In genomic region chr1:218367118-218367517, GRCh38 we compare ENCODE assay signal across 29 cellular contexts. TPM values are rescaled to one million over a fixed set of nuclear protein-coding genes. Genes with fewer than 3 reads are reported as not detected.
DNase-seq lines count a peak whose midpoint lies in the region; ATAC-seq, FAIRE-seq and TF ChIP-seq lines count a peak whose summit lies in the region.
"Had no signal": no experiment of that assay in that cellular context is flagged by ENCODE, and none has a peak within 500 bp of the region (broad histone marks: within the 10 kb centered on the region; RNA-seq: fewer than 3 reads in every experiment).

No MANE protein-coding gene starts in this region.

- H3K4me3 ChIP-seq in BLaER1: no peak overlapping the region
- H3K4me3 ChIP-seq in kidney (ENCODE audit: low read length in 2 of 2): no peak overlapping the region
- H3K4me3 ChIP-seq in colonic mucosa: no peak overlapping the region
- H3K4me3 ChIP-seq: psoas muscle, transverse colon had no signal

- H3K4me1 ChIP-seq in BLaER1 (peaks cover 13% of the 10 kb centered on the region), kidney (ENCODE audit: control insufficient read depth in 1 of 2, insufficient read depth in 1 of 2, low read depth in 1 of 2, low read length in 2 of 2) (peaks cover 8 to 13% of the 10 kb centered on the region in 2 donors), colonic mucosa (no peaks in the 10 kb centered on the region)
- H3K4me1 ChIP-seq: BE2C had no signal

- H3K27me3 ChIP-seq in BLaER1 (no peaks in the 10 kb centered on the region), colonic mucosa (no peaks in the 10 kb centered on the region)
- H3K27me3 ChIP-seq: BE2C, transverse colon had no signal

- intact Hi-C loops in kidney (cut with DNase I) (no loop called here), colonic mucosa (cut with DNase I) (no loop called here)

- H3K36me3 Mint-ChIP-seq in nephron (ENCODE audit: low read depth): peaks cover 42% of the 10 kb centered on the region
- H3K36me3 Mint-ChIP-seq: activated CD8-positive, alpha-beta memory T cell treated with anti-CD3 and anti-CD28 coated beads, Interleukin-2, amount 10 ng/mL, durations not matched to agents 7 days and 5 days; naive thymus-derived CD4-positive, alpha-beta T cell; stimulated activated effector memory CD8-positive, alpha-beta T cell treated with anti-CD3 and anti-CD28 coated beads, Interleukin-12 subunit alpha, Interleukin-12 subunit beta, amount 100 ng/mL, for 72 hours had no signal

- H3K9me3 Mint-ChIP-seq in nephron: no peaks in the 10 kb centered on the region
- H3K9me3 Mint-ChIP-seq: activated T-cell treated with anti-CD3 and anti-CD28 coated beads, Interleukin-2, amount 50 U/mL, for 72 hours; HFFc6; naive thymus-derived CD4-positive, alpha-beta T cell; stimulated activated effector memory CD8-positive, alpha-beta T cell treated with anti-CD3 and anti-CD28 coated beads, Interleukin-12 subunit alpha, Interleukin-12 subunit beta, amount 100 ng/mL, for 72 hours; T-helper 1 cell treated with Interleukin-12 subunit alpha and Interleukin-12 subunit beta and Interleukin-4 antibody, amounts not matched to agents 30 μg/mL and 1 μg/mL, for 36 hours had no signal

- no peak overlapping the region for H3K4me3 Mint-ChIP-seq in nephron
- H3K4me3 Mint-ChIP-seq: activated CD8-positive, alpha-beta memory T cell treated with anti-CD3 and anti-CD28 coated beads, Interleukin-2, amount 10 ng/mL, durations not matched to agents 7 days and 5 days; activated T-cell treated with anti-CD3 and anti-CD28 coated beads, Interleukin-2, amount 50 U/mL, for 72 hours; HFFc6; naive thymus-derived CD4-positive, alpha-beta T cell; stimulated activated effector memory CD8-positive, alpha-beta T cell treated with anti-CD3 and anti-CD28 coated beads, Interleukin-12 subunit alpha, Interleukin-12 subunit beta, amount 100 ng/mL, for 72 hours; T-helper 1 cell treated with Interleukin-12 subunit alpha and Interleukin-12 subunit beta and Interleukin-4 antibody, amounts not matched to agents 30 μg/mL and 1 μg/mL, for 36 hours had no signal

- H3K27ac Mint-ChIP-seq in nephron: peak overlapping the region; percentile 79 to 94 (median 83)
- H3K27ac Mint-ChIP-seq: activated CD8-positive, alpha-beta memory T cell treated with anti-CD3 and anti-CD28 coated beads, Interleukin-2, amount 10 ng/mL, durations not matched to agents 7 days and 5 days; activated T-cell treated with anti-CD3 and anti-CD28 coated beads, Interleukin-2, amount 50 U/mL, for 72 hours; HFFc6; naive thymus-derived CD4-positive, alpha-beta T cell; stimulated activated effector memory CD8-positive, alpha-beta T cell treated with anti-CD3 and anti-CD28 coated beads, Interleukin-12 subunit alpha, Interleukin-12 subunit beta, amount 100 ng/mL, for 72 hours; T-helper 1 cell treated with Interleukin-12 subunit alpha and Interleukin-12 subunit beta and Interleukin-4 antibody, amounts not matched to agents 30 μg/mL and 1 μg/mL, for 36 hours had no signal

- H3K4me1 Mint-ChIP-seq in nephron: peaks cover 82% of the 10 kb centered on the region
- H3K4me1 Mint-ChIP-seq: naive thymus-derived CD4-positive, alpha-beta T cell had no signal

- ATAC-seq in HG02763 (IDR thresholded peaks at IDR 0.05; ENCODE audit: unreplicated experiment): no peak
- no peak for ATAC-seq in GM21529 (IDR thresholded peaks at IDR 0.05; ENCODE audit: unreplicated experiment)
- ATAC-seq: activated CD8-positive, alpha-beta memory T cell treated with anti-CD3 and anti-CD28 coated beads, Interleukin-2, amount 10 ng/mL, durations not matched to agents 7 days and 5 days; activated T-cell treated with anti-CD3 and anti-CD28 coated beads, Interleukin-2, amount 50 U/mL, for 72 hours; naive thymus-derived CD4-positive, alpha-beta T cell; psoas muscle; SK-N-SH treated with all-trans-retinoic acid at 6 μM for 48 hours; stimulated activated effector memory CD8-positive, alpha-beta T cell treated with anti-CD3 and anti-CD28 coated beads, Interleukin-12 subunit alpha, Interleukin-12 subunit beta, amount 100 ng/mL, for 72 hours had no signal

- H3K9me3 ChIP-seq in BLaER1 (no peaks in the 10 kb centered on the region), kidney (ENCODE audit: control insufficient read depth in 1 of 2, low read length in 2 of 2) (no peaks in the 10 kb centered on the region), colonic mucosa (no peaks in the 10 kb centered on the region)
- H3K9me3 ChIP-seq: BE2C, psoas muscle, transverse colon had no signal

- DNase-seq in RCC 7860 (ENCODE audit: low spot score) (peak; percentile 87), iris pigment epithelial cell (ENCODE audit: low read depth) (peak; percentile 61), kidney (no peak), colonic mucosa (no peak)
- DNase-seq: activated CD4-positive, CD25-positive, alpha-beta regulatory T cell; activated CD8-positive, alpha-beta memory T cell treated with anti-CD3 and anti-CD28 coated beads, Interleukin-2, amount 10 ng/mL, durations not matched to agents 7 days and 5 days; activated T-cell treated with anti-CD3 and anti-CD28 coated beads, Interleukin-2, amount 50 U/mL, for 72 hours; BE2C; cerebellar nuclear complex; DMS79; GOT3; HFFc6; hippocampal formation; KG1; naive thymus-derived CD4-positive, alpha-beta T cell; NCI-H2171; nucleus accumbens; psoas muscle; stimulated activated CD4-positive, alpha-beta T cell treated with anti-CD3 and anti-CD28 coated beads, Interleukin-15, amount 100 ng/mL, for 24 hours; transverse colon had no signal

- H3K27ac ChIP-seq in BLaER1 (no peak overlapping the region), kidney (ENCODE audit: low read depth in 2 of 2, low read length in 2 of 2) (no peak overlapping the region), colonic mucosa (no peak overlapping the region)
- H3K27ac ChIP-seq: psoas muscle had no signal

- H3K4me2 ChIP-seq in BLaER1: peak overlapping the region; percentile 29; the same call in 1 of the 2 replicates

- H3K27me3 Mint-ChIP-seq in nephron (ENCODE audit: low read depth): no peaks in the 10 kb centered on the region

- FAIRE-seq in RCC 7860 (lab: Jason Lieb, UNC) (peak; percentile 97), kidney (lab: Jason Lieb, UNC) (no peak)
- FAIRE-seq: frontal cortex, TTC549 had no signal

- H3K9ac ChIP-seq in BLaER1 (no peak overlapping the region), kidney (ENCODE audit: low read length in 2 of 2) (no peak overlapping the region), colonic mucosa (ENCODE audit: low read depth in 2 of 2, low read length in 2 of 2) (no peak overlapping the region)

- H4K20me1 ChIP-seq in BLaER1: no peaks in the 10 kb centered on the region

- no peak for TF ChIP-seq CTCF in nephron (IDR thresholded peaks at IDR 0.05; ENCODE audit: unreplicated experiment in 3 of 3)
- TF ChIP-seq CTCF in kidney (IDR thresholded peaks at IDR 0.05; ENCODE audit: borderline replicate concordance, extremely low read depth, insufficient read depth): no peak
- TF ChIP-seq CTCF in colonic mucosa (IDR thresholded peaks at IDR 0.05): no peak

- no peaks in the 10 kb centered on the region for H3K36me3 ChIP-seq in BLaER1
- no peaks in the 10 kb centered on the region for H3K36me3 ChIP-seq in kidney (ENCODE audit: control insufficient read depth in 1 of 2, insufficient read depth in 2 of 2, low read length in 2 of 2)
- no peaks in the 10 kb centered on the region for H3K36me3 ChIP-seq in colonic mucosa
- H3K36me3 ChIP-seq: BE2C, transverse colon had no signal

RNA-seq across cellular contexts. Expression of gene TGFB2, which starts 22.0 kb away (rescaled TPM):
- total RNA-seq in kidney: 12.2 TPM
- 1.4 TPM for polyA plus RNA-seq in kidney (ENCODE audit: insufficient read depth, low read depth, low replicate concordance)
- 1 to 10 TPM in 1 of 2 donors, under 1 TPM in 1; 0.27 to 4.6 TPM for total RNA-seq in colonic mucosa
- total RNA-seq: activated CD8-positive, alpha-beta memory T cell treated with anti-CD3 and anti-CD28 coated beads, Interleukin-2, amount 10 ng/mL, durations not matched to agents 7 days and 5 days; activated T-cell treated with anti-CD3 and anti-CD28 coated beads, Interleukin-2, amount 50 U/mL, for 72 hours; naive thymus-derived CD4-positive, alpha-beta T cell had no signal
- polyA plus RNA-seq: naive thymus-derived CD4-positive, alpha-beta T cell had no signal

Comparison
In these comparisons a context has a peak if more than half of its experiments do, and no peak if none do; other contexts are left out.
1. DNase-seq: peak in RCC 7860 (single experiment) and iris pigment epithelial cell (single experiment); none in kidney (single experiment) and colonic mucosa (single experiment).